In the genomic region with DNA sequence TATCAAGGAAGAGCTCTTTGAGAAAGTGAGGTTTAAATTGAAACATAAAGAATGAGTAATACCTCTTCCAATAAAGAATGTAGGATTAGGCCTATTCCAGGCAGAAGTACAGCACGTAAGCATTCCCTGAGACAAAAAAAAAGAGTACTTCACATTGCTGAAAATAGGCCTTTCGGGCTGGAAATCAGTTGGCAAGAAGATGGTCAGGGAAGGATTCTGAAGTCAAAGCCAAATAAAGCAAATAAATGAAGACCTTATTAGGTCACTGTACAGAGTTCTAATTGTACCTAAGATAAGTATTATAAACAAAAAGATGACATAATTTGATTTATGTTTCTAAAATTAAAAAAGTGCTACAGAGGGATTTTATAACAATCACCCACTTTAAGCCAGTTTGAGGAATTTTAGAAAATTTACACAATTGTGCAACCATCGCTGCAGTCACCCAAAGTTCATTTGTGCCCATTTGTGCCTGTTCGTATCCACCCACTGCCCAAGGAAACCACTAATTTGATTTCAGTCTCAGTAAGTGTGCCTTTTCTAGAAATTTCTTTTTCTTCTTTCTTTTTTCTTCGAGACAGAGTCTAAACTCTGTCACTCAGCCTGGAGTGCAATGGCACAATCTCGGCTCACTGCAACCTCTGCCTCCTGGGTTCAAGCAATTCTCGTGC, we compare ENCODE assay signal across 2 cellular contexts.
TF ChIP-seq lines count a peak whose summit lies in the region.

No MANE protein-coding gene starts in this region.

TF ChIP-seq in liver, 16 proteins besides CTCF, POLR2A, EP300 and RAD21:
- TF ChIP-seq NR2F2 (IDR thresholded peaks at IDR 0.05) (no peak), HNF4A (conservative IDR thresholded peaks at IDR 0.05) (peak; percentile 7 to 28), TAF1 (conservative IDR thresholded peaks at IDR 0.05) (no peak), YY1 (IDR thresholded peaks at IDR 0.05) (no peak), GABPA (IDR thresholded peaks at IDR 0.05 in 1 of 2, conservative IDR thresholded peaks at IDR 0.05 in 1 of 2) (no peak), EGR1 (IDR thresholded peaks at IDR 0.05; ENCODE audit: low read depth in 2 of 2) (no peak), HNF4G (IDR thresholded peaks at IDR 0.05) (no peak), FOXA1 (IDR thresholded peaks at IDR 0.05) (no peak), JUND (IDR thresholded peaks at IDR 0.05) (no peak), FOXA2 (IDR thresholded peaks at IDR 0.05) (no peak), RXRA (IDR thresholded peaks at IDR 0.05) (peak in 1 of 2 donors; percentile 39)
- TF ChIP-seq, protein P1, sequence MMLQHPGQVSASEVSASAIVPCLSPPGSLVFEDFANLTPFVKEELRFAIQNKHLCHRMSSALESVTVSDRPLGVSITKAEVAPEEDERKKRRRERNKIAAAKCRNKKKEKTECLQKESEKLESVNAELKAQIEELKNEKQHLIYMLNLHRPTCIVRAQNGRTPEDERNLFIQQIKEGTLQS (IDR thresholded peaks at IDR 0.05) = no peak
- TF ChIP-seq, protein P2, sequence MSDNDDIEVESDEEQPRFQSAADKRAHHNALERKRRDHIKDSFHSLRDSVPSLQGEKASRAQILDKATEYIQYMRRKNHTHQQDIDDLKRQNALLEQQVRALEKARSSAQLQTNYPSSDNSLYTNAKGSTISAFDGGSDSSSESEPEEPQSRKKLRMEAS (IDR thresholded peaks at IDR 0.05) = no peak
- TF ChIP-seq, protein P3, sequence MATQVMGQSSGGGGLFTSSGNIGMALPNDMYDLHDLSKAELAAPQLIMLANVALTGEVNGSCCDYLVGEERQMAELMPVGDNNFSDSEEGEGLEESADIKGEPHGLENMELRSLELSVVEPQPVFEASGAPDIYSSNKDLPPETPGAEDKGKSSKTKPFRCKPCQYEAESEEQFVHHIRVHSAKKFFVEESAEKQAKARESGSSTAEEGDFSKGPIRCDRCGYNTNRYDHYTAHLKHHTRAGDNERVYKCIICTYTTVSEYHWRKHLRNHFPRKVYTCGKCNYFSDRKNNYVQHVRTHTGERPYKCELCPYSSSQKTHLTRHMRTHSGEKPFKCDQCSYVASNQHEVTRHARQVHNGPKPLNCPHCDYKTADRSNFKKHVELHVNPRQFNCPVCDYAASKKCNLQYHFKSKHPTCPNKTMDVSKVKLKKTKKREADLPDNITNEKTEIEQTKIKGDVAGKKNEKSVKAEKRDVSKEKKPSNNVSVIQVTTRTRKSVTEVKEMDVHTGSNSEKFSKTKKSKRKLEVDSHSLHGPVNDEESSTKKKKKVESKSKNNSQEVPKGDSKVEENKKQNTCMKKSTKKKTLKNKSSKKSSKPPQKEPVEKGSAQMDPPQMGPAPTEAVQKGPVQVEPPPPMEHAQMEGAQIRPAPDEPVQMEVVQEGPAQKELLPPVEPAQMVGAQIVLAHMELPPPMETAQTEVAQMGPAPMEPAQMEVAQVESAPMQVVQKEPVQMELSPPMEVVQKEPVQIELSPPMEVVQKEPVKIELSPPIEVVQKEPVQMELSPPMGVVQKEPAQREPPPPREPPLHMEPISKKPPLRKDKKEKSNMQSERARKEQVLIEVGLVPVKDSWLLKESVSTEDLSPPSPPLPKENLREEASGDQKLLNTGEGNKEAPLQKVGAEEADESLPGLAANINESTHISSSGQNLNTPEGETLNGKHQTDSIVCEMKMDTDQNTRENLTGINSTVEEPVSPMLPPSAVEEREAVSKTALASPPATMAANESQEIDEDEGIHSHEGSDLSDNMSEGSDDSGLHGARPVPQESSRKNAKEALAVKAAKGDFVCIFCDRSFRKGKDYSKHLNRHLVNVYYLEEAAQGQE (IDR thresholded peaks at IDR 0.05) = no peak
- TF ChIP-seq, protein P4, sequence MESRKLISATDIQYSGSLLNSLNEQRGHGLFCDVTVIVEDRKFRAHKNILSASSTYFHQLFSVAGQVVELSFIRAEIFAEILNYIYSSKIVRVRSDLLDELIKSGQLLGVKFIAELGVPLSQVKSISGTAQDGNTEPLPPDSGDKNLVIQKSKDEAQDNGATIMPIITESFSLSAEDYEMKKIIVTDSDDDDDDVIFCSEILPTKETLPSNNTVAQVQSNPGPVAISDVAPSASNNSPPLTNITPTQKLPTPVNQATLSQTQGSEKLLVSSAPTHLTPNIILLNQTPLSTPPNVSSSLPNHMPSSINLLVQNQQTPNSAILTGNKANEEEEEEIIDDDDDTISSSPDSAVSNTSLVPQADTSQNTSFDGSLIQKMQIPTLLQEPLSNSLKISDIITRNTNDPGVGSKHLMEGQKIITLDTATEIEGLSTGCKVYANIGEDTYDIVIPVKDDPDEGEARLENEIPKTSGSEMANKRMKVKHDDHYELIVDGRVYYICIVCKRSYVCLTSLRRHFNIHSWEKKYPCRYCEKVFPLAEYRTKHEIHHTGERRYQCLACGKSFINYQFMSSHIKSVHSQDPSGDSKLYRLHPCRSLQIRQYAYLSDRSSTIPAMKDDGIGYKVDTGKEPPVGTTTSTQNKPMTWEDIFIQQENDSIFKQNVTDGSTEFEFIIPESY (IDR thresholded peaks at IDR 0.05) = no peak

TF ChIP-seq in HepG2, 621 proteins besides CTCF, POLR2A, EP300 and RAD21:
- TF ChIP-seq SMARCC2 (IDR thresholded peaks at IDR 0.05) = no peak
- TF ChIP-seq ZBTB3 (CRISPR knock-in tag; IDR thresholded peaks at IDR 0.05; ENCODE audit: borderline replicate concordance, low read depth) = no peak
- TF ChIP-seq, protein P5, sequence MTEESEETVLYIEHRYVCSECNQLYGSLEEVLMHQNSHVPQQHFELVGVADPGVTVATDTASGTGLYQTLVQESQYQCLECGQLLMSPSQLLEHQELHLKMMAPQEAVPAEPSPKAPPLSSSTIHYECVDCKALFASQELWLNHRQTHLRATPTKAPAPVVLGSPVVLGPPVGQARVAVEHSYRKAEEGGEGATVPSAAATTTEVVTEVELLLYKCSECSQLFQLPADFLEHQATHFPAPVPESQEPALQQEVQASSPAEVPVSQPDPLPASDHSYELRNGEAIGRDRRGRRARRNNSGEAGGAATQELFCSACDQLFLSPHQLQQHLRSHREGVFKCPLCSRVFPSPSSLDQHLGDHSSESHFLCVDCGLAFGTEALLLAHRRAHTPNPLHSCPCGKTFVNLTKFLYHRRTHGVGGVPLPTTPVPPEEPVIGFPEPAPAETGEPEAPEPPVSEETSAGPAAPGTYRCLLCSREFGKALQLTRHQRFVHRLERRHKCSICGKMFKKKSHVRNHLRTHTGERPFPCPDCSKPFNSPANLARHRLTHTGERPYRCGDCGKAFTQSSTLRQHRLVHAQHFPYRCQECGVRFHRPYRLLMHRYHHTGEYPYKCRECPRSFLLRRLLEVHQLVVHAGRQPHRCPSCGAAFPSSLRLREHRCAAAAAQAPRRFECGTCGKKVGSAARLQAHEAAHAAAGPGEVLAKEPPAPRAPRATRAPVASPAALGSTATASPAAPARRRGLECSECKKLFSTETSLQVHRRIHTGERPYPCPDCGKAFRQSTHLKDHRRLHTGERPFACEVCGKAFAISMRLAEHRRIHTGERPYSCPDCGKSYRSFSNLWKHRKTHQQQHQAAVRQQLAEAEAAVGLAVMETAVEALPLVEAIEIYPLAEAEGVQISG (CRISPR knock-in tag; IDR thresholded peaks at IDR 0.05) = no peak
- no peak for TF ChIP-seq RBAK (CRISPR knock-in tag; IDR thresholded peaks at IDR 0.05)
- TF ChIP-seq FOSL1 (CRISPR knock-in tag; IDR thresholded peaks at IDR 0.05; ENCODE audit: borderline replicate concordance) = no peak
- no peak for TF ChIP-seq ZEB1 (IDR thresholded peaks at IDR 0.05; ENCODE audit: insufficient replicate concordance, low read depth)
- TF ChIP-seq ZNF678 (CRISPR knock-in tag; IDR thresholded peaks at IDR 0.05) = no peak
- TF ChIP-seq SRSF1 (optimal IDR thresholded peaks at IDR 0.05; ENCODE audit: low read depth, low read length) = no peak
- no peak for TF ChIP-seq ZNF788 (CRISPR knock-in tag; IDR thresholded peaks at IDR 0.05; ENCODE audit: borderline replicate concordance)
- TF ChIP-seq, protein P6, sequence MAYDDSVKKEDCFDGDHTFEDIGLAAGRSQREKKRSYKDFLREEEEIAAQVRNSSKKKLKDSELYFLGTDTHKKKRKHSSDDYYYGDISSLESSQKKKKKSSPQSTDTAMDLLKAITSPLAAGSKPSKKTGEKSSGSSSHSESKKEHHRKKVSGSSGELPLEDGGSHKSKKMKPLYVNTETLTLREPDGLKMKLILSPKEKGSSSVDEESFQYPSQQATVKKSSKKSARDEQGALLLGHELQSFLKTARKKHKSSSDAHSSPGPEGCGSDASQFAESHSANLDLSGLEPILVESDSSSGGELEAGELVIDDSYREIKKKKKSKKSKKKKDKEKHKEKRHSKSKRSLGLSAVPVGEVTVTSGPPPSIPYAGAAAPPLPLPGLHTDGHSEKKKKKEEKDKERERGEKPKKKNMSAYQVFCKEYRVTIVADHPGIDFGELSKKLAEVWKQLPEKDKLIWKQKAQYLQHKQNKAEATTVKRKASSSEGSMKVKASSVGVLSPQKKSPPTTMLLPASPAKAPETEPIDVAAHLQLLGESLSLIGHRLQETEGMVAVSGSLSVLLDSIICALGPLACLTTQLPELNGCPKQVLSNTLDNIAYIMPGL (CRISPR knock-in tag; IDR thresholded peaks at IDR 0.05; ENCODE audit: borderline replicate concordance in 1 of 2, low read depth in 1 of 2) = no peak
- no peak for TF ChIP-seq CREB1 (IDR thresholded peaks at IDR 0.05)
- no peak for TF ChIP-seq CREB1 (CRISPR knock-in tag; IDR thresholded peaks at IDR 0.05)
- TF ChIP-seq PAWR (CRISPR knock-in tag; IDR thresholded peaks at IDR 0.05; ENCODE audit: borderline replicate concordance) = no peak
- no peak for TF ChIP-seq ZNF749 (CRISPR knock-in tag; IDR thresholded peaks at IDR 0.05; ENCODE audit: borderline replicate concordance)
- no peak for TF ChIP-seq ISX (CRISPR knock-in tag; conservative IDR thresholded peaks at IDR 0.05)
- no peak for TF ChIP-seq ZSCAN25 (CRISPR knock-in tag; IDR thresholded peaks at IDR 0.05)
- TF ChIP-seq, protein P7, sequence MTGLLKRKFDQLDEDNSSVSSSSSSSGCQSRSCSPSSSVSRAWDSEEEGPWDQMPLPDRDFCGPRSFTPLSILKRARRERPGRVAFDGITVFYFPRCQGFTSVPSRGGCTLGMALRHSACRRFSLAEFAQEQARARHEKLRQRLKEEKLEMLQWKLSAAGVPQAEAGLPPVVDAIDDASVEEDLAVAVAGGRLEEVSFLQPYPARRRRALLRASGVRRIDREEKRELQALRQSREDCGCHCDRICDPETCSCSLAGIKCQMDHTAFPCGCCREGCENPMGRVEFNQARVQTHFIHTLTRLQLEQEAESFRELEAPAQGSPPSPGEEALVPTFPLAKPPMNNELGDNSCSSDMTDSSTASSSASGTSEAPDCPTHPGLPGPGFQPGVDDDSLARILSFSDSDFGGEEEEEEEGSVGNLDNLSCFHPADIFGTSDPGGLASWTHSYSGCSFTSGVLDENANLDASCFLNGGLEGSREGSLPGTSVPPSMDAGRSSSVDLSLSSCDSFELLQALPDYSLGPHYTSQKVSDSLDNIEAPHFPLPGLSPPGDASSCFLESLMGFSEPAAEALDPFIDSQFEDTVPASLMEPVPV (CRISPR knock-in tag; IDR thresholded peaks at IDR 0.05) = no peak
- no peak for TF ChIP-seq ZKSCAN5 (CRISPR knock-in tag; IDR thresholded peaks at IDR 0.05)
- no peak for TF ChIP-seq HDAC1 (CRISPR knock-in tag; IDR thresholded peaks at IDR 0.05)
- no peak for TF ChIP-seq ZNF138 (CRISPR knock-in tag; IDR thresholded peaks at IDR 0.05; ENCODE audit: low read depth)
- TF ChIP-seq, protein P8, sequence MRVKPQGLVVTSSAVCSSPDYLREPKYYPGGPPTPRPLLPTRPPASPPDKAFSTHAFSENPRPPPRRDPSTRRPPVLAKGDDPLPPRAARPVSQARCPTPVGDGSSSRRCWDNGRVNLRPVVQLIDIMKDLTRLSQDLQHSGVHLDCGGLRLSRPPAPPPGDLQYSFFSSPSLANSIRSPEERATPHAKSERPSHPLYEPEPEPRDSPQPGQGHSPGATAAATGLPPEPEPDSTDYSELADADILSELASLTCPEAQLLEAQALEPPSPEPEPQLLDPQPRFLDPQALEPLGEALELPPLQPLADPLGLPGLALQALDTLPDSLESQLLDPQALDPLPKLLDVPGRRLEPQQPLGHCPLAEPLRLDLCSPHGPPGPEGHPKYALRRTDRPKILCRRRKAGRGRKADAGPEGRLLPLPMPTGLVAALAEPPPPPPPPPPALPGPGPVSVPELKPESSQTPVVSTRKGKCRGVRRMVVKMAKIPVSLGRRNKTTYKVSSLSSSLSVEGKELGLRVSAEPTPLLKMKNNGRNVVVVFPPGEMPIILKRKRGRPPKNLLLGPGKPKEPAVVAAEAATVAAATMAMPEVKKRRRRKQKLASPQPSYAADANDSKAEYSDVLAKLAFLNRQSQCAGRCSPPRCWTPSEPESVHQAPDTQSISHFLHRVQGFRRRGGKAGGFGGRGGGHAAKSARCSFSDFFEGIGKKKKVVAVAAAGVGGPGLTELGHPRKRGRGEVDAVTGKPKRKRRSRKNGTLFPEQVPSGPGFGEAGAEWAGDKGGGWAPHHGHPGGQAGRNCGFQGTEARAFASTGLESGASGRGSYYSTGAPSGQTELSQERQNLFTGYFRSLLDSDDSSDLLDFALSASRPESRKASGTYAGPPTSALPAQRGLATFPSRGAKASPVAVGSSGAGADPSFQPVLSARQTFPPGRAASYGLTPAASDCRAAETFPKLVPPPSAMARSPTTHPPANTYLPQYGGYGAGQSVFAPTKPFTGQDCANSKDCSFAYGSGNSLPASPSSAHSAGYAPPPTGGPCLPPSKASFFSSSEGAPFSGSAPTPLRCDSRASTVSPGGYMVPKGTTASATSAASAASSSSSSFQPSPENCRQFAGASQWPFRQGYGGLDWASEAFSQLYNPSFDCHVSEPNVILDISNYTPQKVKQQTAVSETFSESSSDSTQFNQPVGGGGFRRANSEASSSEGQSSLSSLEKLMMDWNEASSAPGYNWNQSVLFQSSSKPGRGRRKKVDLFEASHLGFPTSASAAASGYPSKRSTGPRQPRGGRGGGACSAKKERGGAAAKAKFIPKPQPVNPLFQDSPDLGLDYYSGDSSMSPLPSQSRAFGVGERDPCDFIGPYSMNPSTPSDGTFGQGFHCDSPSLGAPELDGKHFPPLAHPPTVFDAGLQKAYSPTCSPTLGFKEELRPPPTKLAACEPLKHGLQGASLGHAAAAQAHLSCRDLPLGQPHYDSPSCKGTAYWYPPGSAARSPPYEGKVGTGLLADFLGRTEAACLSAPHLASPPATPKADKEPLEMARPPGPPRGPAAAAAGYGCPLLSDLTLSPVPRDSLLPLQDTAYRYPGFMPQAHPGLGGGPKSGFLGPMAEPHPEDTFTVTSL (CRISPR knock-in tag; IDR thresholded peaks at IDR 0.05; ENCODE audit: borderline replicate concordance) = no peak
